Comparison of ENCODE assay signal across 2 cellular contexts in genomic region chr16:74456290-74456625, GRCh38.
TF ChIP-seq lines count a peak whose summit lies in the region.

No MANE protein-coding gene starts in this region.

TF ChIP-seq in HCT116, 20 proteins besides CTCF, POLR2A, EP300 and RAD21:
- TF ChIP-seq ELF1 (IDR thresholded peaks at IDR 0.05; ENCODE audit: borderline replicate concordance, low read depth) (no peak), JUND (IDR thresholded peaks at IDR 0.05) (no peak), EZH2 (IDR thresholded peaks at IDR 0.05) (no peak), POLR2AphosphoS5 (IDR thresholded peaks at IDR 0.05; ENCODE audit: low read depth, low read length) (no peak), ZFX (IDR thresholded peaks at IDR 0.05) (no peak), CBX3 (IDR thresholded peaks at IDR 0.05; ENCODE audit: low read depth) (no peak), FOSL1 (IDR thresholded peaks at IDR 0.05; ENCODE audit: low read depth) (no peak), TCF7L2 (IDR thresholded peaks at IDR 0.05; ENCODE audit: borderline replicate concordance, extremely low read depth, insufficient read depth, insufficient read length) (no peak)

TF ChIP-seq in endothelial cell of umbilical vein, 7 proteins besides CTCF, POLR2A, EP300 and RAD21:
- TF ChIP-seq POLR2AphosphoS5 (IDR thresholded peaks at IDR 0.05; ENCODE audit: insufficient read depth, low read depth, low read length) (no peak), MAX (IDR thresholded peaks at IDR 0.05; ENCODE audit: insufficient read depth, insufficient read length) (no peak), MYC (IDR thresholded peaks at IDR 0.05; ENCODE audit: low read depth, low read length) (no peak), FOS (IDR thresholded peaks at IDR 0.05; ENCODE audit: borderline replicate concordance, insufficient read depth, low read length) (no peak), GATA2 (IDR thresholded peaks at IDR 0.05; ENCODE audit: insufficient read depth, insufficient read length, low read depth, low read length) (no peak), JUN (IDR thresholded peaks at IDR 0.05; ENCODE audit: borderline replicate concordance, insufficient read depth, insufficient read length, low read depth) (no peak), EZH2 (IDR thresholded peaks at IDR 0.05; ENCODE audit: borderline replicate concordance, low read depth, low read length, severe bottlenecking) (no peak)
